In the genomic region with DNA sequence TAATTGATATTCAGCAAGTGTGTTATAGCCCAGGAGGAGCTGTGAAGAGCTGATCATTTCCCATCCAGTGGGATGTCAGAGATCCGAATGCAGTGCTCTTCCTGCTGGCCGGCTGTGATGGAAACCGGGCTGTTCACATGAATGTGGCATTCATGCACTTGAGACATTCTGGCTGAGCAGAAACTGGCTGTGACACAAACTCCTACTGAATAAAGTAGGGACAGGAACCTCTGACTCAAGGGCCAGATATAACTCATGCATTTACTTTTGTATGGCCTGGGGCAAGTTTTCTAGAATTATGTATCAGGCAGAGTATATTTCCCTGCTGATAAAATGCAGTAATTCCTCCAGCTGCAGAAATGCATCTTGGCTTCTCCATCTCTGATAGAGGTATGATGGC, we compare ENCODE assay signal across 31 cellular contexts.
"Had no signal": no experiment of that assay in that cellular context is flagged by ENCODE, and none has a peak within 500 bp of the region (broad histone marks: within the 10 kb centered on the region; RNA-seq: fewer than 3 reads in every experiment).

No MANE protein-coding gene starts in this region.

- H3K9me3 Mint-ChIP-seq: activated B cell treated with CpG ODN at 0.5 μM for 24 hours; activated CD4-positive, alpha-beta memory T cell treated with anti-CD3 and anti-CD28 coated beads for 36 hours; activated naive CD4-positive, alpha-beta T cell treated with anti-CD3 and anti-CD28 coated beads, Interleukin-2, amount 10 ng/mL, durations not matched to agents 7 days and 5 days; activated naive CD4-positive, alpha-beta T cell treated with anti-CD3 and anti-CD28 coated beads, Interleukin-2, amount 50 U/mL, for 72 hours; activated naive CD8-positive, alpha-beta T cell treated with anti-CD3 and anti-CD28 coated beads, Interleukin-2, amount 10 ng/mL, durations not matched to agents 7 days and 5 days; activated T-helper 1 cell treated with anti-CD3 and anti-CD28 coated beads, Interleukin-12 subunit alpha, Interleukin-12 subunit beta, Interleukin-2, Interleukin-4 antibody, amounts not matched to agents 30 ng/mL and 10 ng/mL and 1 ng/mL, durations not matched to agents 14 hours and 24 hours and 36 hours; activated T-helper 2 cell treated with anti-CD3 and anti-CD28 coated beads, Interferon-gamma antibody, Interleukin-2, Interleukin-4, amounts not matched to agents 10 μg/mL and 5 μg/mL and 100 μg/mL, durations not matched to agents 14 hours and 24 hours and 36 hours; effector memory CD8-positive, alpha-beta T cell; T-helper 2 cell treated with Interferon-gamma antibody and Interleukin-4, amounts not matched to agents 5 μg/mL and 100 μg/mL, for 36 hours had no signal

- DNase-seq: activated B cell treated with CpG ODN at 0.5 μM for 24 hours; activated CD4-positive, alpha-beta memory T cell treated with anti-CD3 and anti-CD28 coated beads for 36 hours; activated CD4-positive, alpha-beta T cell treated with anti-CD3 and anti-CD28 coated beads for 48 hours; activated CD4-positive, alpha-beta T cell treated with anti-CD3 and anti-CD28 coated beads, Interleukin-2, amount 50 U/mL, for 1 hour; activated CD8-positive, alpha-beta memory T cell treated with anti-CD3 and anti-CD28 coated beads, Interleukin-2, amount 10 ng/mL, durations not matched to agents 7 days and 5 days; activated CD8-positive, alpha-beta memory T cell treated with anti-CD3 and anti-CD28 coated beads, Interleukin-2, amount 50 U/mL, for 4 hours; activated CD8-positive, alpha-beta T cell treated with anti-CD3 and anti-CD28 coated beads, Interleukin-2, amount 10 ng/mL, durations not matched to agents 7 days and 5 days; activated gamma-delta T cell; activated naive CD4-positive, alpha-beta T cell; activated naive CD4-positive, alpha-beta T cell treated with anti-CD3 and anti-CD28 coated beads, Interleukin-2, amount 10 ng/mL, durations not matched to agents 7 days and 5 days; activated naive CD8-positive, alpha-beta T cell treated with anti-CD3 and anti-CD28 coated beads, Interleukin-2, amount 10 ng/mL, durations not matched to agents 7 days and 5 days; activated T-cell treated with anti-CD3 and anti-CD28 coated beads, Interleukin-2, amount 50 U/mL, for 1 hour; activated T-cell treated with anti-CD3 and anti-CD28 coated beads, Interleukin-2, amount 50 U/mL, for 48 hours; brain microvascular endothelial cell; caudate nucleus; cortex of kidney; dermis blood vessel endothelial cell; effector CD4-positive, alpha-beta T cell; effector memory CD8-positive, alpha-beta T cell; esophagus squamous epithelium; head of caudate nucleus; T-helper 1 cell; T-helper 17 cell; T1000; WERI-Rb-1 had no signal

- H3K27me3 ChIP-seq: brain microvascular endothelial cell, esophagus squamous epithelium had no signal

- H3K36me3 ChIP-seq: brain microvascular endothelial cell, esophagus squamous epithelium, WERI-Rb-1 had no signal

- H3K9me3 ChIP-seq: esophagus squamous epithelium had no signal

- H3K4me3 Mint-ChIP-seq: activated B cell treated with CpG ODN at 0.5 μM for 24 hours; activated CD4-positive, alpha-beta memory T cell treated with anti-CD3 and anti-CD28 coated beads for 36 hours; activated CD8-positive, alpha-beta memory T cell treated with anti-CD3 and anti-CD28 coated beads, Interleukin-2, amount 10 ng/mL, durations not matched to agents 7 days and 5 days; activated CD8-positive, alpha-beta T cell treated with anti-CD3 and anti-CD28 coated beads, Interleukin-2, amount 10 ng/mL, durations not matched to agents 7 days and 5 days; activated naive CD4-positive, alpha-beta T cell treated with anti-CD3 and anti-CD28 coated beads, Interleukin-2, amount 10 ng/mL, durations not matched to agents 7 days and 5 days; activated naive CD8-positive, alpha-beta T cell treated with anti-CD3 and anti-CD28 coated beads, Interleukin-2, amount 10 ng/mL, durations not matched to agents 7 days and 5 days; activated T-helper 1 cell treated with anti-CD3 and anti-CD28 coated beads, Interleukin-12 subunit alpha, Interleukin-12 subunit beta, Interleukin-2, Interleukin-4 antibody, amounts not matched to agents 30 ng/mL and 10 ng/mL and 1 ng/mL, durations not matched to agents 14 hours and 24 hours and 36 hours; effector memory CD8-positive, alpha-beta T cell; T-helper 17 cell; T-helper 2 cell treated with Interferon-gamma antibody and Interleukin-4, amounts not matched to agents 5 μg/mL and 100 μg/mL, for 36 hours had no signal

- H3K27ac Mint-ChIP-seq: activated B cell treated with CpG ODN at 0.5 μM for 24 hours; activated CD4-positive, alpha-beta memory T cell treated with anti-CD3 and anti-CD28 coated beads for 36 hours; activated CD8-positive, alpha-beta memory T cell treated with anti-CD3 and anti-CD28 coated beads, Interleukin-2, amount 10 ng/mL, durations not matched to agents 7 days and 5 days; activated CD8-positive, alpha-beta T cell treated with anti-CD3 and anti-CD28 coated beads, Interleukin-2, amount 10 ng/mL, durations not matched to agents 7 days and 5 days; activated naive CD4-positive, alpha-beta T cell treated with anti-CD3 and anti-CD28 coated beads, Interleukin-2, amount 10 ng/mL, durations not matched to agents 7 days and 5 days; activated naive CD4-positive, alpha-beta T cell treated with anti-CD3 and anti-CD28 coated beads, Interleukin-2, amount 50 U/mL, for 72 hours; activated naive CD8-positive, alpha-beta T cell treated with anti-CD3 and anti-CD28 coated beads, Interleukin-2, amount 10 ng/mL, durations not matched to agents 7 days and 5 days; activated T-helper 1 cell treated with anti-CD3 and anti-CD28 coated beads, Interleukin-12 subunit alpha, Interleukin-12 subunit beta, Interleukin-2, Interleukin-4 antibody, amounts not matched to agents 30 ng/mL and 10 ng/mL and 1 ng/mL, durations not matched to agents 14 hours and 24 hours and 36 hours; activated T-helper 2 cell treated with anti-CD3 and anti-CD28 coated beads, Interferon-gamma antibody, Interleukin-2, Interleukin-4, amounts not matched to agents 10 μg/mL and 5 μg/mL and 100 μg/mL, durations not matched to agents 14 hours and 24 hours and 36 hours; effector memory CD8-positive, alpha-beta T cell; T-helper 17 cell; T-helper 2 cell treated with Interferon-gamma antibody and Interleukin-4, amounts not matched to agents 5 μg/mL and 100 μg/mL, for 36 hours had no signal

- H3K4me3 ChIP-seq: esophagus squamous epithelium had no signal

- H3K4me1 Mint-ChIP-seq: activated B cell treated with CpG ODN at 0.5 μM for 24 hours; activated CD8-positive, alpha-beta memory T cell treated with anti-CD3 and anti-CD28 coated beads, Interleukin-2, amount 10 ng/mL, durations not matched to agents 7 days and 5 days; activated naive CD4-positive, alpha-beta T cell treated with anti-CD3 and anti-CD28 coated beads, Interleukin-2, amount 10 ng/mL, durations not matched to agents 7 days and 5 days; activated naive CD8-positive, alpha-beta T cell treated with anti-CD3 and anti-CD28 coated beads, Interleukin-2, amount 10 ng/mL, durations not matched to agents 7 days and 5 days; T-helper 17 cell had no signal

- H3K4me1 ChIP-seq: esophagus squamous epithelium had no signal

- H3K27me3 Mint-ChIP-seq: activated CD4-positive, alpha-beta memory T cell treated with anti-CD3 and anti-CD28 coated beads for 36 hours; activated naive CD8-positive, alpha-beta T cell treated with anti-CD3 and anti-CD28 coated beads, Interleukin-2, amount 10 ng/mL, durations not matched to agents 7 days and 5 days; effector memory CD8-positive, alpha-beta T cell; T-helper 17 cell had no signal

- H3K27ac ChIP-seq: brain microvascular endothelial cell, epithelial cell of prostate, esophagus squamous epithelium, WERI-Rb-1 had no signal

- ATAC-seq: activated CD4-positive, CD25-positive, alpha-beta regulatory T cell treated with anti-CD3 and anti-CD28 coated beads, Interleukin-2, amount 50 U/mL, for 24 hours; activated CD8-positive, alpha-beta memory T cell treated with anti-CD3 and anti-CD28 coated beads, Interleukin-2, amount 10 ng/mL, durations not matched to agents 7 days and 5 days; activated CD8-positive, alpha-beta T cell treated with anti-CD3 and anti-CD28 coated beads, Interleukin-2, amount 10 ng/mL, durations not matched to agents 7 days and 5 days; activated naive CD4-positive, alpha-beta T cell treated with anti-CD3 and anti-CD28 coated beads, Interleukin-2, amount 50 U/mL, for 72 hours; effector memory CD8-positive, alpha-beta T cell; T-helper 17 cell had no signal

- H3K36me3 Mint-ChIP-seq: activated CD4-positive, alpha-beta memory T cell treated with anti-CD3 and anti-CD28 coated beads for 36 hours; activated CD8-positive, alpha-beta memory T cell treated with anti-CD3 and anti-CD28 coated beads, Interleukin-2, amount 10 ng/mL, durations not matched to agents 7 days and 5 days; activated naive CD4-positive, alpha-beta T cell treated with anti-CD3 and anti-CD28 coated beads, Interleukin-2, amount 10 ng/mL, durations not matched to agents 7 days and 5 days; activated naive CD4-positive, alpha-beta T cell treated with anti-CD3 and anti-CD28 coated beads, Interleukin-2, amount 50 U/mL, for 72 hours; activated naive CD8-positive, alpha-beta T cell treated with anti-CD3 and anti-CD28 coated beads, Interleukin-2, amount 10 ng/mL, durations not matched to agents 7 days and 5 days had no signal
